ENCODE assay signal across 14 cellular contexts in genomic region chr6:35026434-35027222, GRCh38.
DNase-seq lines count a peak whose midpoint lies in the region; ATAC-seq, FAIRE-seq and TF ChIP-seq lines count a peak whose summit lies in the region.
"Had no signal": no experiment of that assay in that cellular context is flagged by ENCODE, and none has a peak within 500 bp of the region (broad histone marks: within the 10 kb centered on the region; RNA-seq: fewer than 3 reads in every experiment).

No MANE protein-coding gene starts in this region.

- H3K4me3 Mint-ChIP-seq in effector memory CD8-positive, alpha-beta T cell = no peak overlapping the region
- H3K4me3 Mint-ChIP-seq: neural progenitor cell; stimulated activated naive B cell treated with anti-CD40 and anti-IgM and Interleukin-4, amounts not matched to agents 10 μg/mL and 1 μg/mL and 100 μg/mL, for 72 hours had no signal

- no peaks in the 10 kb centered on the region for H3K27me3 Mint-ChIP-seq in effector memory CD8-positive, alpha-beta T cell
- H3K27me3 Mint-ChIP-seq: stimulated activated naive B cell treated with anti-CD40 and anti-IgM and Interleukin-4, amounts not matched to agents 10 μg/mL and 1 μg/mL and 100 μg/mL, for 72 hours had no signal

- peak overlapping the region; percentile 2 for H3K9ac ChIP-seq in mesenchymal stem cell (ENCODE audit: low read length)
- H3K9ac ChIP-seq: neural progenitor cell had no signal

- intact Hi-C loops in left ventricle myocardium inferior (cut with micrococcal nuclease) = no loop called here
- intact Hi-C loops in left cardiac atrium (cut with DNase I) = no loop called here

- DNase-seq in left ventricle myocardium inferior (no peak), left cardiac atrium (no peak), dermis blood vessel endothelial cell (peak; percentile 83), mesenchymal stem cell (no peak), urothelium cell line (ENCODE audit: low spot score) (peak; percentile 58), NCI-H1092 treated with DMSO at 0.1 percent for 48 hours (lab: John Stamatoyannopoulos, UW) (no peak)
- no peak for DNase-seq in effector memory CD8-positive, alpha-beta T cell
- no peak for DNase-seq in stimulated activated CD4-positive, alpha-beta T cell treated with anti-CD3 and anti-CD28 coated beads, Interleukin-2, amount 100 ng/mL, for 48 hours
- DNase-seq: NCI-H2227 treated with DMSO at 0.1 percent for 48 hours; stimulated activated naive B cell treated with anti-CD40 and anti-IgM and Interleukin-4, amounts not matched to agents 10 μg/mL and 1 μg/mL and 100 μg/mL, for 72 hours had no signal

- H3K4me1 ChIP-seq in left ventricle myocardium inferior (peaks cover 100% of the 10 kb centered on the region), mesenchymal stem cell (ENCODE audit: control insufficient read depth, insufficient read depth, low read depth, low read length) (peaks cover 6% of the 10 kb centered on the region)

- no peak overlapping the region for H2AK5ac ChIP-seq in mesenchymal stem cell (ENCODE audit: low read length, severe bottlenecking)

- H3K4me1 Mint-ChIP-seq in effector memory CD8-positive, alpha-beta T cell (ENCODE audit: low read depth in 2 of 2) = peaks cover 7 to 8% of the 10 kb centered on the region in 2 donors

- peaks cover 21% of the 10 kb centered on the region for H3K79me1 ChIP-seq in mesenchymal stem cell (replicated peaks; ENCODE audit: low read length, poor library complexity, severe bottlenecking)

- H2AFZ ChIP-seq in mesenchymal stem cell (ENCODE audit: low read depth, low read length) = no peak overlapping the region
- H2AFZ ChIP-seq: neural progenitor cell had no signal

- H3K9me3 Mint-ChIP-seq in effector memory CD8-positive, alpha-beta T cell = no peaks in the 10 kb centered on the region
- H3K9me3 Mint-ChIP-seq: neural progenitor cell; stimulated activated naive B cell treated with anti-CD40 and anti-IgM and Interleukin-4, amounts not matched to agents 10 μg/mL and 1 μg/mL and 100 μg/mL, for 72 hours had no signal

- peak overlapping the region; percentile 44 for H2BK15ac ChIP-seq in mesenchymal stem cell (ENCODE audit: low read depth, poor library complexity, severe bottlenecking)

- no peak overlapping the region for H3K18ac ChIP-seq in mesenchymal stem cell (ENCODE audit: low read depth in 1 of 2, low read length in 2 of 2)

- ATAC-seq in left cardiac atrium = no peak
- no peak for ATAC-seq in effector memory CD8-positive, alpha-beta T cell (replicated peaks)
- ATAC-seq: A549; stimulated activated naive B cell treated with anti-CD40 and anti-IgM and Interleukin-4, amounts not matched to agents 10 μg/mL and 1 μg/mL and 100 μg/mL, for 72 hours had no signal

- H2BK12ac ChIP-seq in mesenchymal stem cell (ENCODE audit: low read length in 2 of 2) = no peak overlapping the region

- H3K4me3 ChIP-seq in left ventricle myocardium inferior (no peak overlapping the region), mesenchymal stem cell (ENCODE audit: insufficient read depth in 1 of 2, low read depth in 1 of 2, low read length in 2 of 2) (no peak overlapping the region)
- H3K4me3 ChIP-seq: A549, neural progenitor cell had no signal

- H2BK5ac ChIP-seq in mesenchymal stem cell (ENCODE audit: low read depth, low read length, poor library complexity, severe bottlenecking) = no peak overlapping the region

- no peaks in the 10 kb centered on the region for H3K27me3 ChIP-seq in left ventricle myocardium inferior (ENCODE audit: low read depth)
- no peaks in the 10 kb centered on the region for H3K27me3 ChIP-seq in mesenchymal stem cell (ENCODE audit: control insufficient read depth in 1 of 2, insufficient read depth in 1 of 2, low read length in 2 of 2)
- H3K27me3 ChIP-seq: neural progenitor cell had no signal

- no peak overlapping the region for H4K8ac ChIP-seq in mesenchymal stem cell (ENCODE audit: low read length)

- no peaks in the 10 kb centered on the region for H3K36me3 Mint-ChIP-seq in effector memory CD8-positive, alpha-beta T cell (ENCODE audit: insufficient read depth)

- 64% methylated on average over 4 of the region's 5 CpGs for WGBS in mesenchymal stem cell

- H3K27ac ChIP-seq in left ventricle myocardium inferior (replicated peaks) = peak overlapping the region; percentile 96
- H3K27ac ChIP-seq in mesenchymal stem cell (ENCODE audit: low read length, poor library complexity, severe bottlenecking) = no peak overlapping the region
- H3K27ac ChIP-seq: A549, neural progenitor cell had no signal

- H3K27ac Mint-ChIP-seq in effector memory CD8-positive, alpha-beta T cell = no peak overlapping the region
- H3K27ac Mint-ChIP-seq: neural progenitor cell; stimulated activated naive B cell treated with anti-CD40 and anti-IgM and Interleukin-4, amounts not matched to agents 10 μg/mL and 1 μg/mL and 100 μg/mL, for 72 hours had no signal

- no peak for TF ChIP-seq CTCF in left ventricle myocardium inferior (IDR thresholded peaks at IDR 0.05; ENCODE audit: borderline replicate concordance)

- H3K4ac ChIP-seq in mesenchymal stem cell (ENCODE audit: low read depth in 1 of 2, low read length in 2 of 2) = no peak overlapping the region

- no peak overlapping the region for H3K4me2 ChIP-seq in mesenchymal stem cell (ENCODE audit: low read length, poor library complexity, severe bottlenecking)
- H3K4me2 ChIP-seq: neural progenitor cell had no signal

- H3K36me3 ChIP-seq in left ventricle myocardium inferior (peaks cover 26% of the 10 kb centered on the region), mesenchymal stem cell (ENCODE audit: control insufficient read depth in 1 of 2, insufficient read depth in 2 of 2, low read depth in 1 of 2, low read length in 2 of 2) (peaks cover 4 to 5% of the 10 kb centered on the region in 2 experiments)
- H3K36me3 ChIP-seq: neural progenitor cell had no signal

- no peak overlapping the region for H4K91ac ChIP-seq in mesenchymal stem cell (ENCODE audit: low read length)

- no peak overlapping the region for H2BK120ac ChIP-seq in mesenchymal stem cell (ENCODE audit: low read depth, low read length)

- no peak overlapping the region for H3K14ac ChIP-seq in mesenchymal stem cell (ENCODE audit: low read length in 2 of 2)

- H3K9me3 ChIP-seq in left ventricle myocardium inferior (replicated peaks) (no peaks in the 10 kb centered on the region), mesenchymal stem cell (ENCODE audit: control insufficient read depth, low read length) (no peaks in the 10 kb centered on the region)
- H3K9me3 ChIP-seq: A549 had no signal

- no peak overlapping the region for H3K23ac ChIP-seq in mesenchymal stem cell (ENCODE audit: low read length in 2 of 2)

- no peak for FAIRE-seq in urothelium cell line (lab: Jason Lieb, UNC)
- FAIRE-seq: A549, GM12891, TTC549 had no signal

Comparison
In these comparisons a context has a peak if more than half of its experiments do, and no peak if none do; other contexts are left out.
1. DNase-seq: peak in dermis blood vessel endothelial cell (single experiment) and urothelium cell line (single experiment); none in left ventricle myocardium inferior (single experiment), left cardiac atrium (single experiment), mesenchymal stem cell (single experiment), NCI-H1092 treated with DMSO at 0.1 percent for 48 hours (single experiment), effector memory CD8-positive, alpha-beta T cell (0 of 3) and stimulated activated CD4-positive, alpha-beta T cell treated with anti-CD3 and anti-CD28 coated beads, Interleukin-2, amount 100 ng/mL, for 48 hours (0 of 2).